ENCODE assay signal across 1 cellular context in the genomic region with DNA sequence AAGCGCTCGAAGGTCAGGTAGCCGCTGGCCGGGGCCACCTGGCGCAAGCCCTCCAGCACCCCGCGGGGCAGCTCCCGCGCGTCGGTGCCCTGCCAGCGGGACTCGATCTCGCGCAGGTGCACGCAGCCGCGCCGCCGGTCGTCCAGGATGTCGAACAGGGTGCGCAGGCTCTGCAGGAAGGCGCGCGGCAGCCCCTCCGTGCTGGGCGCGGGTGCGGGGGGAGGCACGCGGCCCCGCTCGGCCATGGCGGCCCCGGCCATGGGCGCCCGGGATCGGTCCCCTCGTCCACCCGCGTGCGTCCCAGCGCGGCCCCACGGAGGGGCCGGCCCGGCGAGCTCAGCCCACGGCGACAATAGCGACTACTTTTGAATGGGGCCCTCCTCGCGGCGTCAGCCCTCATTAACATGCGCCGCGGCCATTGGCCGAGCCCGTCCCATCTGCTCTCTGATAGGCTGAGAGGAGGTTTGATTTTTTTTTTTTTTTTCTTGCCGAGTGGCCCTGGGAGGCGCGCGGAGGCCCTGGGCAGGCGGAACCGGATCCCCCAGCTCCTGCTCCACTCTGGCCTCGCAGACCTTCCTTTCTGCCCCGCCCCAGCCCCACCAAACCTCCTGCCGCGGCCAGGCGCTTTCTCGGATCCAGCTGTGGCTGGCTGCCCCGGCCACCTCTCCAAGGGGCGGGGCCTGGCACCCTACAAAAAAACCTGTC.
TF ChIP-seq lines count a peak whose summit lies in the region.

A gene with protein sequence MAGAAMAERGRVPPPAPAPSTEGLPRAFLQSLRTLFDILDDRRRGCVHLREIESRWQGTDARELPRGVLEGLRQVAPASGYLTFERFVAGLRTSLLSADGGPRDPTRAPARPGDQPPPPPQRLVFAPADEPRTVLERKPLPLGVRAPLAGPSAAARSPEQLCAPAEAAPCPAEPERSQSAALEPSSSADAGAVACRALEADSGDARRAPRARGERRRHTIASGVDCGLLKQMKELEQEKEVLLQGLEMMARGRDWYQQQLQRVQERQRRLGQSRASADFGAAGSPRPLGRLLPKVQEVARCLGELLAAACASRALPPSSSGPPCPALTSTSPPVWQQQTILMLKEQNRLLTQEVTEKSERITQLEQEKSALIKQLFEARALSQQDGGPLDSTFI (minus strand): TSS at position 357 of the 705 bp plus-strand sequence. CDS start 97 bp downstream, at position 260.

TF ChIP-seq in HepG2, 621 proteins besides CTCF, POLR2A, EP300 and RAD21 (continued from another document and continues in another):
- TF ChIP-seq, protein P1, sequence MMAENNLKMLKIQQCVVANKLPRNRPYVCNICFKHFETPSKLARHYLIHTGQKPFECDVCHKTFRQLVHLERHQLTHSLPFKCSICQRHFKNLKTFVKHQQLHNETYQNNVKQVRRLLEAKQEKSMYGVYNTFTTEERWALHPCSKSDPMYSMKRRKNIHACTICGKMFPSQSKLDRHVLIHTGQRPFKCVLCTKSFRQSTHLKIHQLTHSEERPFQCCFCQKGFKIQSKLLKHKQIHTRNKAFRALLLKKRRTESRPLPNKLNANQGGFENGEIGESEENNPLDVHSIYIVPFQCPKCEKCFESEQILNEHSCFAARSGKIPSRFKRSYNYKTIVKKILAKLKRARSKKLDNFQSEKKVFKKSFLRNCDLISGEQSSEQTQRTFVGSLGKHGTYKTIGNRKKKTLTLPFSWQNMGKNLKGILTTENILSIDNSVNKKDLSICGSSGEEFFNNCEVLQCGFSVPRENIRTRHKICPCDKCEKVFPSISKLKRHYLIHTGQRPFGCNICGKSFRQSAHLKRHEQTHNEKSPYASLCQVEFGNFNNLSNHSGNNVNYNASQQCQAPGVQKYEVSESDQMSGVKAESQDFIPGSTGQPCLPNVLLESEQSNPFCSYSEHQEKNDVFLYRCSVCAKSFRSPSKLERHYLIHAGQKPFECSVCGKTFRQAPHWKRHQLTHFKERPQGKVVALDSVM (CRISPR knock-in tag; IDR thresholded peaks at IDR 0.05): 0 out of 2 replicates have a peak, but pooled peaks have one; percentile 40
- TF ChIP-seq RFXANK (CRISPR knock-in tag; IDR thresholded peaks at IDR 0.05) (no peak), ZEB1 (IDR thresholded peaks at IDR 0.05; ENCODE audit: insufficient replicate concordance, low read depth) (no peak), KDM6A (CRISPR knock-in tag; IDR thresholded peaks at IDR 0.05; ENCODE audit: low read depth) (no peak), YEATS2 (CRISPR knock-in tag; IDR thresholded peaks at IDR 0.05; ENCODE audit: borderline replicate concordance) (no peak), ZNF333 (CRISPR knock-in tag; IDR thresholded peaks at IDR 0.05; ENCODE audit: borderline replicate concordance) (no peak), ZBTB7B (CRISPR knock-in tag; IDR thresholded peaks at IDR 0.05) (no peak), SP2 (CRISPR knock-in tag; IDR thresholded peaks at IDR 0.05) (peak; percentile 54; the same call in 1 of the 2 replicates), TBP (CRISPR knock-in tag; IDR thresholded peaks at IDR 0.05) (no peak), ELF4 (CRISPR knock-in tag; IDR thresholded peaks at IDR 0.05; ENCODE audit: borderline replicate concordance) (no peak), FOXA3 (CRISPR knock-in tag; IDR thresholded peaks at IDR 0.05) (no peak), JDP2 (CRISPR knock-in tag; IDR thresholded peaks at IDR 0.05; ENCODE audit: borderline replicate concordance) (no peak), MED1 (CRISPR knock-in tag; IDR thresholded peaks at IDR 0.05) (peak; percentile 40), ZNF557 (CRISPR knock-in tag; IDR thresholded peaks at IDR 0.05) (no peak), NR1H2 (CRISPR knock-in tag; IDR thresholded peaks at IDR 0.05; ENCODE audit: borderline replicate concordance, low read depth) (no peak), HOXA3 (CRISPR knock-in tag; IDR thresholded peaks at IDR 0.05) (no peak; the same call in 1 of the 2 replicates), TAF1 (CRISPR knock-in tag; IDR thresholded peaks at IDR 0.05) (peak; percentile 21; the same call in 1 of the 2 replicates), ARID2 (CRISPR knock-in tag; IDR thresholded peaks at IDR 0.05; ENCODE audit: borderline replicate concordance) (0 out of 2 replicates have a peak, but pooled peaks have one; percentile 45), MLLT10 (CRISPR knock-in tag; IDR thresholded peaks at IDR 0.05) (no peak), NFKB2 (CRISPR knock-in tag; IDR thresholded peaks at IDR 0.05; ENCODE audit: borderline replicate concordance) (no peak), IKZF4 (CRISPR knock-in tag; IDR thresholded peaks at IDR 0.05; ENCODE audit: borderline replicate concordance, low read depth, not compliant biosample characterization) (no peak), ZNF678 (CRISPR knock-in tag; IDR thresholded peaks at IDR 0.05) (no peak), XRCC5 (optimal IDR thresholded peaks at IDR 0.05; ENCODE audit: low read length) (no peak), TSC22D2 (CRISPR knock-in tag; IDR thresholded peaks at IDR 0.05; ENCODE audit: borderline replicate concordance) (no peak), ZNF737 (CRISPR knock-in tag; IDR thresholded peaks at IDR 0.05; ENCODE audit: borderline replicate concordance) (no peak), SIX1 (CRISPR knock-in tag; IDR thresholded peaks at IDR 0.05; ENCODE audit: borderline replicate concordance) (peak; percentile 22; the same call in 1 of the 2 replicates), ZBTB1 (CRISPR knock-in tag; IDR thresholded peaks at IDR 0.05; ENCODE audit: borderline replicate concordance) (no peak), ATAD3A (CRISPR knock-in tag; IDR thresholded peaks at IDR 0.05) (no peak)
- TF ChIP-seq, protein P2, sequence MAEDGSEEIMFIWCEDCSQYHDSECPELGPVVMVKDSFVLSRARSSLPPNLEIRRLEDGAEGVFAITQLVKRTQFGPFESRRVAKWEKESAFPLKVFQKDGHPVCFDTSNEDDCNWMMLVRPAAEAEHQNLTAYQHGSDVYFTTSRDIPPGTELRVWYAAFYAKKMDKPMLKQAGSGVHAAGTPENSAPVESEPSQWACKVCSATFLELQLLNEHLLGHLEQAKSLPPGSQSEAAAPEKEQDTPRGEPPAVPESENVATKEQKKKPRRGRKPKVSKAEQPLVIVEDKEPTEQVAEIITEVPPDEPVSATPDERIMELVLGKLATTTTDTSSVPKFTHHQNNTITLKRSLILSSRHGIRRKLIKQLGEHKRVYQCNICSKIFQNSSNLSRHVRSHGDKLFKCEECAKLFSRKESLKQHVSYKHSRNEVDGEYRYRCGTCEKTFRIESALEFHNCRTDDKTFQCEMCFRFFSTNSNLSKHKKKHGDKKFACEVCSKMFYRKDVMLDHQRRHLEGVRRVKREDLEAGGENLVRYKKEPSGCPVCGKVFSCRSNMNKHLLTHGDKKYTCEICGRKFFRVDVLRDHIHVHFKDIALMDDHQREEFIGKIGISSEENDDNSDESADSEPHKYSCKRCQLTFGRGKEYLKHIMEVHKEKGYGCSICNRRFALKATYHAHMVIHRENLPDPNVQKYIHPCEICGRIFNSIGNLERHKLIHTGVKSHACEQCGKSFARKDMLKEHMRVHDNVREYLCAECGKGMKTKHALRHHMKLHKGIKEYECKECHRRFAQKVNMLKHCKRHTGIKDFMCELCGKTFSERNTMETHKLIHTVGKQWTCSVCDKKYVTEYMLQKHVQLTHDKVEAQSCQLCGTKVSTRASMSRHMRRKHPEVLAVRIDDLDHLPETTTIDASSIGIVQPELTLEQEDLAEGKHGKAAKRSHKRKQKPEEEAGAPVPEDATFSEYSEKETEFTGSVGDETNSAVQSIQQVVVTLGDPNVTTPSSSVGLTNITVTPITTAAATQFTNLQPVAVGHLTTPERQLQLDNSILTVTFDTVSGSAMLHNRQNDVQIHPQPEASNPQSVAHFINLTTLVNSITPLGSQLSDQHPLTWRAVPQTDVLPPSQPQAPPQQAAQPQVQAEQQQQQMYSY (CRISPR knock-in tag; IDR thresholded peaks at IDR 0.05): no peak; the same call in 1 of the 2 replicates
- TF ChIP-seq, protein P3, sequence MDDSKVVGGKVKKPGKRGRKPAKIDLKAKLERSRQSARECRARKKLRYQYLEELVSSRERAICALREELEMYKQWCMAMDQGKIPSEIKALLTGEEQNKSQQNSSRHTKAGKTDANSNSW (CRISPR knock-in tag; IDR thresholded peaks at IDR 0.05; ENCODE audit: borderline replicate concordance): no peak
- TF ChIP-seq, protein P4, sequence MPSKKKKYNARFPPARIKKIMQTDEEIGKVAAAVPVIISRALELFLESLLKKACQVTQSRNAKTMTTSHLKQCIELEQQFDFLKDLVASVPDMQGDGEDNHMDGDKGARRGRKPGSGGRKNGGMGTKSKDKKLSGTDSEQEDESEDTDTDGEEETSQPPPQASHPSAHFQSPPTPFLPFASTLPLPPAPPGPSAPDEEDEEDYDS (CRISPR knock-in tag; IDR thresholded peaks at IDR 0.05): peak; percentile 77
- TF ChIP-seq, protein P5, sequence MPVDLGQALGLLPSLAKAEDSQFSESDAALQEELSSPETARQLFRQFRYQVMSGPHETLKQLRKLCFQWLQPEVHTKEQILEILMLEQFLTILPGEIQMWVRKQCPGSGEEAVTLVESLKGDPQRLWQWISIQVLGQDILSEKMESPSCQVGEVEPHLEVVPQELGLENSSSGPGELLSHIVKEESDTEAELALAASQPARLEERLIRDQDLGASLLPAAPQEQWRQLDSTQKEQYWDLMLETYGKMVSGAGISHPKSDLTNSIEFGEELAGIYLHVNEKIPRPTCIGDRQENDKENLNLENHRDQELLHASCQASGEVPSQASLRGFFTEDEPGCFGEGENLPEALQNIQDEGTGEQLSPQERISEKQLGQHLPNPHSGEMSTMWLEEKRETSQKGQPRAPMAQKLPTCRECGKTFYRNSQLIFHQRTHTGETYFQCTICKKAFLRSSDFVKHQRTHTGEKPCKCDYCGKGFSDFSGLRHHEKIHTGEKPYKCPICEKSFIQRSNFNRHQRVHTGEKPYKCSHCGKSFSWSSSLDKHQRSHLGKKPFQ (CRISPR knock-in tag; IDR thresholded peaks at IDR 0.05; ENCODE audit: insufficient replicate concordance): no peak
- TF ChIP-seq, protein P6, sequence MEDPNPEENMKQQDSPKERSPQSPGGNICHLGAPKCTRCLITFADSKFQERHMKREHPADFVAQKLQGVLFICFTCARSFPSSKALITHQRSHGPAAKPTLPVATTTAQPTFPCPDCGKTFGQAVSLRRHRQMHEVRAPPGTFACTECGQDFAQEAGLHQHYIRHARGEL (CRISPR knock-in tag; IDR thresholded peaks at IDR 0.05): no peak
- TF ChIP-seq, protein P7, sequence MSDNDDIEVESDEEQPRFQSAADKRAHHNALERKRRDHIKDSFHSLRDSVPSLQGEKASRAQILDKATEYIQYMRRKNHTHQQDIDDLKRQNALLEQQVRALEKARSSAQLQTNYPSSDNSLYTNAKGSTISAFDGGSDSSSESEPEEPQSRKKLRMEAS (IDR thresholded peaks at IDR 0.05): no peak
- TF ChIP-seq, protein P8, sequence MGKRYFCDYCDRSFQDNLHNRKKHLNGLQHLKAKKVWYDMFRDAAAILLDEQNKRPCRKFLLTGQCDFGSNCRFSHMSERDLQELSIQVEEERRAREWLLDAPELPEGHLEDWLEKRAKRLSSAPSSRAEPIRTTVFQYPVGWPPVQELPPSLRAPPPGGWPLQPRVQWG (CRISPR knock-in tag; IDR thresholded peaks at IDR 0.05; ENCODE audit: borderline replicate concordance, low read depth): no peak
- TF ChIP-seq, protein P9, sequence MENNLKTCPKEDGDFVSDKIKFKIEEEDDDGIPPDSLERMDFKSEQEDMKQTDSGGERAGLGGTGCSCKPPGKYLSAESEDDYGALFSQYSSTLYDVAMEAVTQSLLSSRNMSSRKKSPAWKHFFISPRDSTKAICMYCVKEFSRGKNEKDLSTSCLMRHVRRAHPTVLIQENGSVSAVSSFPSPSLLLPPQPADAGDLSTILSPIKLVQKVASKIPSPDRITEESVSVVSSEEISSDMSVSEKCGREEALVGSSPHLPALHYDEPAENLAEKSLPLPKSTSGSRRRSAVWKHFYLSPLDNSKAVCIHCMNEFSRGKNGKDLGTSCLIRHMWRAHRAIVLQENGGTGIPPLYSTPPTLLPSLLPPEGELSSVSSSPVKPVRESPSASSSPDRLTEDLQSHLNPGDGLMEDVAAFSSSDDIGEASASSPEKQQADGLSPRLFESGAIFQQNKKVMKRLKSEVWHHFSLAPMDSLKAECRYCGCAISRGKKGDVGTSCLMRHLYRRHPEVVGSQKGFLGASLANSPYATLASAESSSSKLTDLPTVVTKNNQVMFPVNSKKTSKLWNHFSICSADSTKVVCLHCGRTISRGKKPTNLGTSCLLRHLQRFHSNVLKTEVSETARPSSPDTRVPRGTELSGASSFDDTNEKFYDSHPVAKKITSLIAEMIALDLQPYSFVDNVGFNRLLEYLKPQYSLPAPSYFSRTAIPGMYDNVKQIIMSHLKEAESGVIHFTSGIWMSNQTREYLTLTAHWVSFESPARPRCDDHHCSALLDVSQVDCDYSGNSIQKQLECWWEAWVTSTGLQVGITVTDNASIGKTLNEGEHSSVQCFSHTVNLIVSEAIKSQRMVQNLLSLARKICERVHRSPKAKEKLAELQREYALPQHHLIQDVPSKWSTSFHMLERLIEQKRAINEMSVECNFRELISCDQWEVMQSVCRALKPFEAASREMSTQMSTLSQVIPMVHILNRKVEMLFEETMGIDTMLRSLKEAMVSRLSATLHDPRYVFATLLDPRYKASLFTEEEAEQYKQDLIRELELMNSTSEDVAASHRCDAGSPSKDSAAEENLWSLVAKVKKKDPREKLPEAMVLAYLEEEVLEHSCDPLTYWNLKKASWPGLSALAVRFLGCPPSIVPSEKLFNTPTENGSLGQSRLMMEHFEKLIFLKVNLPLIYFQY (CRISPR knock-in tag; IDR thresholded peaks at IDR 0.05; ENCODE audit: borderline replicate concordance): peak; percentile 72
- TF ChIP-seq, protein P10, sequence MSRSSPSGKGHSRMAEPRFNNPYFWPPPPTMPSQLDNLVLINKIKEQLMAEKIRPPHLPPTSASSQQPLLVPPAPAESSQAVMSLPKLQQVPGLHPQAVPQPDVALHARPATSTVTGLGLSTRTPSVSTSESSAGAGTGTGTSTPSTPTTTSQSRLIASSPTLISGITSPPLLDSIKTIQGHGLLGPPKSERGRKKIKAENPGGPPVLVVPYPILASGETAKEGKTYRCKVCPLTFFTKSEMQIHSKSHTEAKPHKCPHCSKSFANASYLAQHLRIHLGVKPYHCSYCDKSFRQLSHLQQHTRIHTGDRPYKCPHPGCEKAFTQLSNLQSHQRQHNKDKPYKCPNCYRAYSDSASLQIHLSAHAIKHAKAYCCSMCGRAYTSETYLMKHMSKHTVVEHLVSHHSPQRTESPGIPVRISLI (CRISPR knock-in tag; IDR thresholded peaks at IDR 0.05; ENCODE audit: borderline replicate concordance): peak; percentile 97
- TF ChIP-seq, protein P11, sequence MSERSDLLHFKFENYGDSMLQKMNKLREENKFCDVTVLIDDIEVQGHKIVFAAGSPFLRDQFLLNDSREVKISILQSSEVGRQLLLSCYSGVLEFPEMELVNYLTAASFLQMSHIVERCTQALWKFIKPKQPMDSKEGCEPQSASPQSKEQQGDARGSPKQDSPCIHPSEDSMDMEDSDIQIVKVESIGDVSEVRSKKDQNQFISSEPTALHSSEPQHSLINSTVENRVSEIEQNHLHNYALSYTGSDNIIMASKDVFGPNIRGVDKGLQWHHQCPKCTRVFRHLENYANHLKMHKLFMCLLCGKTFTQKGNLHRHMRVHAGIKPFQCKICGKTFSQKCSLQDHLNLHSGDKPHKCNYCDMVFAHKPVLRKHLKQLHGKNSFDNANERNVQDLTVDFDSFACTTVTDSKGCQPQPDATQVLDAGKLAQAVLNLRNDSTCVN (CRISPR knock-in tag; IDR thresholded peaks at IDR 0.05; ENCODE audit: borderline replicate concordance): no peak; the same call in 1 of the 2 replicates
- TF ChIP-seq, protein P12, sequence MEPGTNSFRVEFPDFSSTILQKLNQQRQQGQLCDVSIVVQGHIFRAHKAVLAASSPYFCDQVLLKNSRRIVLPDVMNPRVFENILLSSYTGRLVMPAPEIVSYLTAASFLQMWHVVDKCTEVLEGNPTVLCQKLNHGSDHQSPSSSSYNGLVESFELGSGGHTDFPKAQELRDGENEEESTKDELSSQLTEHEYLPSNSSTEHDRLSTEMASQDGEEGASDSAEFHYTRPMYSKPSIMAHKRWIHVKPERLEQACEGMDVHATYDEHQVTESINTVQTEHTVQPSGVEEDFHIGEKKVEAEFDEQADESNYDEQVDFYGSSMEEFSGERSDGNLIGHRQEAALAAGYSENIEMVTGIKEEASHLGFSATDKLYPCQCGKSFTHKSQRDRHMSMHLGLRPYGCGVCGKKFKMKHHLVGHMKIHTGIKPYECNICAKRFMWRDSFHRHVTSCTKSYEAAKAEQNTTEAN (CRISPR knock-in tag; conservative IDR thresholded peaks at IDR 0.05): peak; percentile 42; the same call in 1 of the 2 replicates
